1 cellular context compared by ENCODE assay signal in the genomic region with DNA sequence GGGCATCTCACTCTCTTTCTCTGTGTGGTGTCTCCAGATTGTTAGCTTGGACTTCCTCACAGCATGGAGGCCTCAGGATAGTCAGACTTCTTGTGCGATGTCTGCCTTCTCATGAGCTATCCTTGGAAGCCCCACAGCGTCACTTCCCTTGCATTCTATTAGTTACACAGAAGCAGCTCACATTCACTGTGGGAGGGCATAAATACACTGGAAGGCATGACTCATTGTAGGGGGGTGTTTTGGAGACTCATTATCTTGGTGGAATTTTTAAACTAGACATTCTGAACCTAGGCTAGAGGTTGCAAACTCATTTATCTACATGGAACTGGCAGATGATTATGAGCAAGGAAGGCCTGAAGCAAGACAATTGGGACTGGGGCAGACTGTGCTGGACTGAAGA.
TF ChIP-seq lines count a peak whose summit lies in the region.

No MANE protein-coding gene starts in this region.

TF ChIP-seq in K562, 482 proteins besides CTCF, POLR2A, EP300 and RAD21 (continued from another document):
- TF ChIP-seq, protein P1, sequence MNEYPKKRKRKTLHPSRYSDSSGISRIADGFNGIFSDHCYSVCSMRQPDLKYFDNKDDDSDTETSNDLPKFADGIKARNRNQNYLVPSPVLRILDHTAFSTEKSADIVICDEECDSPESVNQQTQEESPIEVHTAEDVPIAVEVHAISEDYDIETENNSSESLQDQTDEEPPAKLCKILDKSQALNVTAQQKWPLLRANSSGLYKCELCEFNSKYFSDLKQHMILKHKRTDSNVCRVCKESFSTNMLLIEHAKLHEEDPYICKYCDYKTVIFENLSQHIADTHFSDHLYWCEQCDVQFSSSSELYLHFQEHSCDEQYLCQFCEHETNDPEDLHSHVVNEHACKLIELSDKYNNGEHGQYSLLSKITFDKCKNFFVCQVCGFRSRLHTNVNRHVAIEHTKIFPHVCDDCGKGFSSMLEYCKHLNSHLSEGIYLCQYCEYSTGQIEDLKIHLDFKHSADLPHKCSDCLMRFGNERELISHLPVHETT (CRISPR knock-in tag; conservative IDR thresholded peaks at IDR 0.05 in 1 of 2, IDR thresholded peaks at IDR 0.05 in 1 of 2): no peak
